In the genomic region with DNA sequence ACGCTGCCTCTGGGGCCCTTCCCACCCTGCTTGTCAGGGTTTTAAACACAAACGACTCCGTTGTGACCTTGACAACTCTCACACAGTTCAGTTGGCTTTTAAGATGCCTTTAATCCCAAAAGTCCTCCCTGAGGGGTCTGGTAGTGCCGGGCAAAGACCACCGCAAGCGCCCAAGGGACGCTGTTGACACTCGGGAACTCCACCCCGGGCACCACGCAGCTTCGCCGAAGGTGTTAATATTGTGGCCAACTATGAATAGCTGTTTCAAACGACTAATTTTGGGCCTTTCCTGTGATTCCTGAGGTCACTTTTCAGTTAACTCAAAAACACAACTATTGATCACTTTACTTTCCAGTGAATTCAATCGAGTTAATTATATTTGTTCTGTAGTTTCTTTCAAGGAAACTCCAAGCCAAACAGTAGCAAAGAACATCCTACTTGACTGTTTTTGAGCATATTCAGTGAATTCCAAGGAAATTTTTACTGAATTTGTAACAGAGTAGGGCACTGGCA, we compare ENCODE assay signal across 8 cellular contexts. TPM values are rescaled to one million over a fixed set of nuclear protein-coding genes. Genes with fewer than 3 reads are reported as not detected.
A peak's percentile ranks its signal among the peaks of the same experiment; 100 is the strongest.
DNase-seq lines count a peak whose midpoint lies in the region; ATAC-seq and TF ChIP-seq lines count a peak whose summit lies in the region.

No MANE protein-coding gene starts in this region.

- 6 to 14% methylated on average over 12 to 13 of the region's 14 CpGs for WGBS in mesodermal cell (ENCODE audit: insufficient coverage in 2 of 2), 2 experiments

- H3K4me1 ChIP-seq in mesodermal cell (ENCODE audit: control insufficient read depth, insufficient read depth, low read length, poor library complexity, severe bottlenecking) (peaks cover 3% of the 10 kb centered on the region), uterus (peaks cover 0 to under 1% of the 10 kb centered on the region in 2 donors)

- H3K27ac ChIP-seq in mesodermal cell (ENCODE audit: low read depth, low read length, severe bottlenecking): peak overlapping the region; percentile 98
- H3K27ac ChIP-seq in uterus: peak overlapping the region; percentile 89 to 100

- TF ChIP-seq POLR2A in uterus (IDR thresholded peaks at IDR 0.05): no peak

- intact Hi-C loops in Right ventricle myocardium superior (cut with DNase I): no loop called here
- intact Hi-C loops in left cardiac atrium (cut with DNase I): no loop called here
- intact Hi-C loops in uterus (cut with DNase I; ENCODE audit: low total_unique reads): no loop called here

- ATAC-seq in Right ventricle myocardium superior (ENCODE audit: poor library complexity) (peak; percentile 0), left cardiac atrium (no peak), HG03571 (IDR thresholded peaks at IDR 0.05; ENCODE audit: unreplicated experiment) (no peak), omental fat pad (ENCODE audit: low FRiP score) (no peak)

- DNase-seq in Right ventricle myocardium superior (no peak), left cardiac atrium (no peak), cardiac fibroblast (ENCODE audit: low read depth in 2 of 2) (no peak), uterus (no peak), iPS-NIHi7 (ENCODE audit: extremely low spot score) (no peak), omental fat pad (ENCODE audit: low spot score) (no peak)

- H3K36me3 ChIP-seq in mesodermal cell (ENCODE audit: control insufficient read depth, insufficient read depth, low read length) (peaks cover 18% of the 10 kb centered on the region), uterus (no peaks in the 10 kb centered on the region)

- H3K9me3 ChIP-seq in mesodermal cell (ENCODE audit: control insufficient read depth, low read length): no peaks in the 10 kb centered on the region
- no peaks in the 10 kb centered on the region for H3K9me3 ChIP-seq in uterus

- H3K4me3 ChIP-seq in cardiac fibroblast (replicated peaks in 1 of 2; ENCODE audit: low read depth in 2 of 2, low read length in 2 of 2) (peak overlapping the region; percentile 64 to 91), mesodermal cell (ENCODE audit: extremely low read depth, insufficient read depth, low read length, poor library complexity, severe bottlenecking) (peak overlapping the region; percentile 82), uterus (peak overlapping the region; percentile 56 to 68)

- TF ChIP-seq CTCF in cardiac fibroblast (IDR thresholded peaks at IDR 0.05; ENCODE audit: low read depth, low read length) (no peak), uterus (IDR thresholded peaks at IDR 0.05) (no peak), omental fat pad (IDR thresholded peaks at IDR 0.05) (no peak)

- no peaks in the 10 kb centered on the region for H3K27me3 ChIP-seq in uterus

RNA-seq across cellular contexts. Expression of a gene that starts 1.0 kb away (rescaled TPM):
- total RNA-seq in Right ventricle myocardium superior (43.8 TPM), left cardiac atrium (10 to 100 TPM; 46.5 to 79.3 TPM), uterus (100 to 1,000 TPM in 2 of 4 donors, 10 to 100 TPM in 2; 91.6 to 159 (median 100) TPM), omental fat pad (100 to 1,000 TPM in 3 of 4 donors, 10 to 100 TPM in 1; 81.9 to 151 (median 112) TPM)
- polyA plus RNA-seq in mesodermal cell (2013, experiment 1 of 2): 32.4 TPM
- 32.1 TPM for polyA plus RNA-seq in mesodermal cell (2013, experiment 2 of 2)

RNA-seq across cellular contexts. Expression of a gene that starts 26.1 kb away (rescaled TPM):
- 29.5 TPM for total RNA-seq in Right ventricle myocardium superior
- 10 to 100 TPM; 22.0 to 33.5 TPM for total RNA-seq in left cardiac atrium
- polyA plus RNA-seq in mesodermal cell (2013, experiment 1 of 2): 11.7 TPM
- polyA plus RNA-seq in mesodermal cell (2013, experiment 2 of 2): 11.5 TPM
- total RNA-seq in uterus: 10 to 100 TPM; 10.5 to 36.6 (median 23.3) TPM
- total RNA-seq in omental fat pad: 10 to 100 TPM; 10.0 to 23.0 (median 13.4) TPM
